In the genomic region with DNA sequence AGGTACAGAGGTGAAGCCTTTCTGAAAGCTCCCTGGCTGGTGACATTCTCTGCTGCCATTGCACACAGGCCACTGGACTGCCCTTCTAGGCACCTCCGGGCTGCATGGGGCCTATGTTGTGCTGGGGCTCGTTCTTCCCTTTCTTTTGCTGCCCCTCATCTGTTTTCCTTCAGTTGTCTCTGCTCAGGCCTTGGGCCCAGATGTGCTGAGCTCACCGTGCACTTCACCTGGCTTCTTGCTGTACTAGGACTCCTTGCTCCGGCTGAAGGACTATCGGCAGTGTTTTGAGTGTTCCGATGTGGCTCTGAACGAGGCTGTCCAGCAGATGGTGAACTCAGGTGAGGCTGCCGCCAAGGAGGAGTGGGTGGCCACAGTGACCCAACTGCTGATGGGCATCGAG, we compare ENCODE assay signal across 16 cellular contexts.
"Had no signal": no experiment of that assay in that cellular context is flagged by ENCODE, and none has a peak within 500 bp of the region (broad histone marks: within the 10 kb centered on the region; RNA-seq: fewer than 3 reads in every experiment).

No MANE protein-coding gene starts in this region.

- H3K4me3 ChIP-seq: heart left ventricle, spleen, stomach, thoracic aorta, transverse colon had no signal

- DNase-seq: effector memory CD4-positive, alpha-beta T cell; heart left ventricle; hippocampal formation; left colon; naive thymus-derived CD8-positive, alpha-beta T cell; spleen; stimulated activated CD4-positive, alpha-beta T cell treated with anti-CD3 and anti-CD28 coated beads, Interleukin-15, amount 100 ng/mL, for 24 hours; stimulated activated CD4-positive, alpha-beta T cell treated with anti-CD3 and anti-CD28 coated beads, Interleukin-1b, Interleukin-23, amount 100 ng/mL, for 48 hours; stimulated activated CD4-positive, alpha-beta T cell treated with anti-CD3 and anti-CD28 coated beads, Interleukin-4, amount 100 ng/mL, for 24 hours; stimulated activated naive CD4-positive, alpha-beta T cell; stomach; transverse colon had no signal

- H3K27me3 Mint-ChIP-seq: naive thymus-derived CD8-positive, alpha-beta T cell had no signal

- H3K27me3 ChIP-seq: heart left ventricle, neutrophil, spleen, stomach, transverse colon had no signal

- H3K9me3 Mint-ChIP-seq: naive thymus-derived CD8-positive, alpha-beta T cell had no signal

- H3K9me3 ChIP-seq: heart left ventricle, neutrophil, spleen, stomach, thoracic aorta, transverse colon had no signal

- ATAC-seq: esophagus mucosa; heart left ventricle; left colon; naive thymus-derived CD8-positive, alpha-beta T cell; sciatic nerve had no signal

- H3K27ac ChIP-seq: heart left ventricle, neutrophil, stomach, thoracic aorta had no signal
